9 cellular contexts compared by ENCODE assay signal in the genomic region with DNA sequence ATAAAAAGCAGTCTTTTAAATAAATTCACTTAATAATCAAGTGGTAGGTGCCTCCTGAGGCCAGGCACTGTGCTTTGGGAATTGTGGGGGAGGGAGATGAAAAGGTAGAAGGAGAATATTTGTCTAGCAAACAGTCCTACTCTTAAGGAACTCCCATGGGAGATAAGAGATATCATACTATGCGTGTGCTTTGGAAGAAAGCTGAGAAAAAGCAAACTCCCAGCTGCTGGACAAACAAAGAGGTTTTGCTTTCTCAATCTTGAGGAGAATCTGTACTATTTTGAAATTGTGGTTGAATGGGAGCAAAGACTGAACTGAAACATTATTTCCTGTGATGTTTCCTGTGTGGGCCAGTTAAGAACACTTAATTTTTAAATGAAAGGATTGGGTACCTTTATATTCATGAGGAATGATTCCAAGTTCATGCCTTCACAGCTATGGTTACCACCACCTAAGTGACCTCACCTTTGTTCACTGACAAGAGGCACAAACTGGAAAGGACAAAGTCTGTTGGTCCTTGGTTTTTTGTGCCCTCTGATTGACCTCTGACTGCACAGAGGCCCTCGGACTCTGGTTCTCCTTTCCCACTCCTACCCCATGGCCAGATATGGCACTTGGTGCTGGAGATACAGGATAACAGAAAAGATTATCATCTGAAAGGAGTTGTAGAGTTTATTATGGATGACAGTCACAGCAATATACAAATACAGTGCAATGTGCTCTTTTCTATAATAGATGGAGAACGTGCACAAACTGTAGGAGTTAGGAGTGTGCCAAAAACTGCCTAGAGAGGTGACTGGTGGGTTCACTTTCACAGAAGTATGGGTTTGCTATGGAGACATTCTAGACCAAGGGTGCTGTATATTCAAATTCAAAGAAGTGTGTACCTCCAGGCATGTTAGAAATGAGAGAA. TPM values are rescaled to one million over a fixed set of nuclear protein-coding genes. Genes with fewer than 3 reads are reported as not detected.
DNase-seq lines count a peak whose midpoint lies in the region; ATAC-seq, FAIRE-seq and TF ChIP-seq lines count a peak whose summit lies in the region.
"Had no signal": no experiment of that assay in that cellular context is flagged by ENCODE, and none has a peak within 500 bp of the region (broad histone marks: within the 10 kb centered on the region; RNA-seq: fewer than 3 reads in every experiment).

No MANE protein-coding gene starts in this region.

- 20% methylated on average over 3 of the region's 3 CpGs for WGBS in right lobe of liver (ENCODE audit: insufficient coverage, low coverage, low lambda C conversion rate, missing lambda C conversion rate)

- H3K4me1 ChIP-seq in left ventricle myocardium inferior (no peaks in the 10 kb centered on the region), right lobe of liver (no peaks in the 10 kb centered on the region)

- peak overlapping the region; percentile 48 for H3K4me3 ChIP-seq in left ventricle myocardium inferior
- peak overlapping the region; percentile 16 to 44 (median 32) for H3K4me3 ChIP-seq in right lobe of liver

- TF ChIP-seq CTCF in left ventricle myocardium inferior (IDR thresholded peaks at IDR 0.05; ENCODE audit: borderline replicate concordance): no peak
- TF ChIP-seq CTCF in right lobe of liver (IDR thresholded peaks at IDR 0.05): no peak

- peak overlapping the region; percentile 99 for H3K27ac Mint-ChIP-seq in T-helper 17 cell

- TF ChIP-seq POLR2A in right lobe of liver (IDR thresholded peaks at IDR 0.05): no peak

- FAIRE-seq in urothelium cell line (lab: Jason Lieb, UNC): no peak

- H3K36me3 ChIP-seq in left ventricle myocardium inferior (no peaks in the 10 kb centered on the region), right lobe of liver (no peaks in the 10 kb centered on the region)

- intact Hi-C loops in left ventricle myocardium inferior (cut with micrococcal nuclease) (no loop called here), Right ventricle myocardium superior (cut with DNase I) (no loop called here), right lobe of liver (cut with DNase I) (no loop called here)

- no peaks in the 10 kb centered on the region for H3K9me3 ChIP-seq in left ventricle myocardium inferior (replicated peaks)
- H3K9me3 ChIP-seq in T-helper 17 cell (ENCODE audit: control insufficient read depth, low read length, poor library complexity, severe bottlenecking): no peaks in the 10 kb centered on the region
- no peaks in the 10 kb centered on the region for H3K9me3 ChIP-seq in right lobe of liver

- ATAC-seq in Right ventricle myocardium superior (ENCODE audit: poor library complexity): no peak
- peak; percentile 27 for ATAC-seq in T-helper 17 cell
- peak; percentile 24 to 55 (median 43) for ATAC-seq in right lobe of liver
- no peak for ATAC-seq in HG03432 (IDR thresholded peaks at IDR 0.05; ENCODE audit: unreplicated experiment)
- ATAC-seq in GM18907 (IDR thresholded peaks at IDR 0.05; ENCODE audit: unreplicated experiment): no peak

- DNase-seq in left ventricle myocardium inferior (no peak), Right ventricle myocardium superior (no peak), T-helper 17 cell (no peak), right lobe of liver (no peak), urothelium cell line (ENCODE audit: low spot score) (peak; percentile 0), NCI-H82 treated with DMSO at 0.1 percent for 48 hours (lab: John Stamatoyannopoulos, UW; ENCODE audit: unreplicated experiment) (no peak)

- H3K27me3 Mint-ChIP-seq in T-helper 17 cell: no peaks in the 10 kb centered on the region

- H3K27me3 ChIP-seq in left ventricle myocardium inferior (ENCODE audit: low read depth) (no peaks in the 10 kb centered on the region), right lobe of liver (no peaks in the 10 kb centered on the region)

- H3K36me3 Mint-ChIP-seq in T-helper 17 cell (ENCODE audit: low read depth): peaks cover 14% of the 10 kb centered on the region

- peak overlapping the region; percentile 100 for H3K4me3 Mint-ChIP-seq in T-helper 17 cell

- H3K27ac ChIP-seq in left ventricle myocardium inferior (replicated peaks) (peak overlapping the region; percentile 3), right lobe of liver (peak overlapping the region; percentile 1 to 62 (median 56))

- peaks cover 51% of the 10 kb centered on the region for H3K4me1 Mint-ChIP-seq in T-helper 17 cell

RNA-seq across cellular contexts. Expression of a gene that starts 1.6 kb away (rescaled TPM):
- 7.5 TPM for total RNA-seq in left ventricle myocardium inferior
- total RNA-seq in Right ventricle myocardium superior: 12.3 TPM
- total RNA-seq in T-helper 17 cell: 100 to 1,000 TPM; 286 to 385 TPM
- 10 to 100 TPM in 4 of 6 experiments, 1 to 10 TPM in 2; 7.8 to 26.6 (median 11.9) TPM for total RNA-seq in right lobe of liver
- total RNA-seq: epithelial cell of proximal tubule had no signal

Comparison
In these comparisons a context has a peak if more than half of its experiments do, and no peak if none do; other contexts are left out.
1. ATAC-seq: peak in T-helper 17 cell (single experiment) and right lobe of liver (4 of 4); none in Right ventricle myocardium superior (single experiment), HG03432 (single experiment) and GM18907 (single experiment).
2. RNA of a gene that starts 1.6 kb away (total RNA-seq): 286 to 385 TPM in T-helper 17 cell; 7.8 to 26.6 TPM in right lobe of liver, 12.3 TPM in Right ventricle myocardium superior (single experiment) and 7.5 TPM in left ventricle myocardium inferior (single experiment); every median in the first group is over 10 times any median in the second.